8 cellular contexts compared by ENCODE assay signal in the genomic region with DNA sequence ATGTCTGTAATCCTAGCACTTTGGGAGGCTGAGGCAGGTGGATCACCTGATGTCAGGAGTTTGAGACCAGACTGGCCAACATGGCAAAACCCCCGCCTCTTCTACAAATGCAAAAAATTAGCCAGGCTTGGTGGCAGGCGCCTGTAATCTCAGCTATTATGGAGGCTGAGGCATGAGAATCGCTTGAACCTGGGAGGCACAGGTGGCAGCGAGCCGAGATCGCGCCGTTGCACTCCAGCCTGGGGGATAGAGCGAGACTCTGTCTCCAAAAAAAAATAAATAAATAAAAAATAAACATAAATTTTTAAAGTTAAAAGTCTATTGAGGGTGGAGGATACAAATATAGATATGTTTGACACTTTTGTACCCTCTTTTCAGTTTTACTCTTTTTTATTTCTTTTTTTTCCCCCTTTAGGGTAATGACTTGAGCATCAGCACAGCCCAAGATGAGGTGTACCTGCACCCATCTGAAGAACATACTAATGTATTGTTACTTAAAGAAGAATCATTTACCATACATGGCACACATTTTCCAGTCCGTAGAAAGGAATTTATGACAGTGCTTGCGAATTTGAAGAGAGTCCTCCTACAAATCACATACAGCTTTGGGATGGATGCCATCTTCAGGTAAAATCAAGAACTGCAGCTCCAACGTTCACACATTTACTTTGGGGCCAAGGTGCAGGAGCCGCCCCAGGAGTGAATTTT.
DNase-seq lines count a peak whose midpoint lies in the region; ATAC-seq and TF ChIP-seq lines count a peak whose summit lies in the region.

No MANE protein-coding gene starts in this region.

- no peak overlapping the region for H3K27ac ChIP-seq in epithelial cell of prostate
- peak overlapping the region in 1 of 4 donors; percentile 16 for H3K27ac ChIP-seq in tibial nerve

- no peak overlapping the region for H3K4me3 ChIP-seq in Caco-2 (ENCODE audit: low read depth, low read length)
- H3K4me3 ChIP-seq in tibial nerve: no peak overlapping the region

- H3K9me3 ChIP-seq in Caco-2 (no peaks in the 10 kb centered on the region), tibial nerve (no peaks in the 10 kb centered on the region)

- POLR2A ChIA-PET in Caco-2 (lab: Charles Lee): no interaction called here
- POLR2A ChIA-PET in activated CD4-positive, alpha-beta memory T cell treated with anti-CD3 and anti-CD28 coated beads for 36 hours (lab: Charles Lee): no interaction called here

- H3K27me3 ChIP-seq in Caco-2 (replicated peaks; ENCODE audit: control insufficient read depth, insufficient read depth, low read length) (no peaks in the 10 kb centered on the region), tibial nerve (no peaks in the 10 kb centered on the region)

- H3K4me1 Mint-ChIP-seq in Caco-2 (ENCODE audit: low read depth, unreplicated experiment): no peaks in the 10 kb centered on the region
- peaks cover 17% of the 10 kb centered on the region for H3K4me1 Mint-ChIP-seq in activated CD4-positive, alpha-beta memory T cell treated with anti-CD3 and anti-CD28 coated beads for 36 hours (ENCODE audit: low read depth)
- H3K4me1 Mint-ChIP-seq in naive B cell: no peaks in the 10 kb centered on the region

- TF ChIP-seq CTCF in Caco-2 (IDR thresholded peaks at IDR 0.05; ENCODE audit: insufficient read depth in 1 of 2, low read depth in 1 of 2, low read length in 1 of 2, severe bottlenecking in 1 of 2, unreplicated experiment in 1 of 2) (peak; percentile 77 to 82), tibial nerve (IDR thresholded peaks at IDR 0.05) (peak; percentile 65 to 81 (median 75))

- BruUV-seq in Caco-2 (replicated peaks; lab: Mats Ljungman, UMichigan): no TSS peak

- peak; percentile 50 to 74 for DNase-seq in Caco-2
- peak; percentile 12 for DNase-seq in GM19238 (ENCODE audit: insufficient read length, low spot score)
- DNase-seq in NCI-H524 (lab: John Stamatoyannopoulos, UW): peak; percentile 56 to 81
- DNase-seq in activated CD4-positive, alpha-beta memory T cell treated with anti-CD3 and anti-CD28 coated beads for 36 hours: peak; percentile 61
- DNase-seq in epithelial cell of prostate (ENCODE audit: low read depth, low spot score): peak; percentile 24
- DNase-seq in naive B cell: peak; percentile 19
- DNase-seq in tibial nerve (ENCODE audit: low spot score in 2 of 2): peak in 1 of 2 donors; percentile 81

- H3K4me3 Mint-ChIP-seq in Caco-2 (ENCODE audit: unreplicated experiment) (no peak overlapping the region), naive B cell (no peak overlapping the region)
- H3K4me3 Mint-ChIP-seq in activated CD4-positive, alpha-beta memory T cell treated with anti-CD3 and anti-CD28 coated beads for 36 hours: no peak overlapping the region

- H3K4me1 ChIP-seq in Caco-2 (no peaks in the 10 kb centered on the region), tibial nerve (peaks cover 0 to 27% (median 0%) of the 10 kb centered on the region in 4 donors)

- H3K36me3 Mint-ChIP-seq in Caco-2 (ENCODE audit: insufficient read depth, unreplicated experiment): no peaks in the 10 kb centered on the region
- H3K36me3 Mint-ChIP-seq in activated CD4-positive, alpha-beta memory T cell treated with anti-CD3 and anti-CD28 coated beads for 36 hours: no peaks in the 10 kb centered on the region
- H3K36me3 Mint-ChIP-seq in naive B cell: no peaks in the 10 kb centered on the region

- intact Hi-C loops in Caco-2 (cut with micrococcal nuclease; ENCODE audit: unreplicated experiment): loop anchor here (1.0 to 10.0 kb wide), 6 partner anchors 37 to 1517 kb away; no protein-coding TSS in a partner anchor
- intact Hi-C loops in activated CD4-positive, alpha-beta memory T cell treated with anti-CD3 and anti-CD28 coated beads for 36 hours (cut with micrococcal nuclease): loop anchor here (1.0 to 5.0 kb wide), 4 partner anchors 120 to 1515 kb away; no protein-coding TSS in a partner anchor

- WGBS in tibial nerve, 2 donors: 70 to 72% methylated on average over 13 of the region's 13 CpGs

- H3K27me3 Mint-ChIP-seq in Caco-2 (ENCODE audit: insufficient read depth, unreplicated experiment) (peaks cover 14% of the 10 kb centered on the region), naive B cell (peaks cover 0 to 5% (median 0%) of the 10 kb centered on the region in 3 donors)
- peaks cover 17% of the 10 kb centered on the region for H3K27me3 Mint-ChIP-seq in activated CD4-positive, alpha-beta memory T cell treated with anti-CD3 and anti-CD28 coated beads for 36 hours

- ATAC-seq in HG03159 (IDR thresholded peaks at IDR 0.05; ENCODE audit: unreplicated experiment) (peak; percentile 96), naive B cell (ENCODE audit: low read depth in 2 of 2) (peak; percentile 40 to 46)

- H3K27ac Mint-ChIP-seq in Caco-2 (ENCODE audit: unreplicated experiment) (no peak overlapping the region), naive B cell (no peak overlapping the region)
- no peak overlapping the region for H3K27ac Mint-ChIP-seq in activated CD4-positive, alpha-beta memory T cell treated with anti-CD3 and anti-CD28 coated beads for 36 hours

- no peaks in the 10 kb centered on the region for H3K36me3 ChIP-seq in Caco-2 (ENCODE audit: control insufficient read depth, insufficient read depth, low read length)
- H3K36me3 ChIP-seq in tibial nerve: peaks cover 0 to 2% (median 0%) of the 10 kb centered on the region in 3 donors

- CTCF ChIA-PET in Caco-2 (lab: Charles Lee): interaction anchor here (0.5 to 1.0 kb wide), 2 partner anchors 37 to 444 kb away, joined by 3 to 4 read pairs; no protein-coding TSS in a partner anchor
- CTCF ChIA-PET in activated CD4-positive, alpha-beta memory T cell treated with anti-CD3 and anti-CD28 coated beads for 36 hours (lab: Charles Lee): interaction anchor here (0.6 to 3.4 kb wide), 22 partner anchors 8 to 1446 kb away, joined by 3 to 14 read pairs (median 4); no protein-coding TSS in a partner anchor

- no peaks in the 10 kb centered on the region for H3K9me3 Mint-ChIP-seq in Caco-2 (ENCODE audit: unreplicated experiment)
- no peaks in the 10 kb centered on the region for H3K9me3 Mint-ChIP-seq in activated CD4-positive, alpha-beta memory T cell treated with anti-CD3 and anti-CD28 coated beads for 36 hours
- no peaks in the 10 kb centered on the region for H3K9me3 Mint-ChIP-seq in naive B cell

- peak in 1 of 2 donors; percentile 21 for TF ChIP-seq EP300 in tibial nerve (IDR thresholded peaks at IDR 0.05)

- TF ChIP-seq POLR2A in tibial nerve (IDR thresholded peaks at IDR 0.05): no peak
